Comparison of ENCODE assay signal across 1 cellular context in the genomic region with DNA sequence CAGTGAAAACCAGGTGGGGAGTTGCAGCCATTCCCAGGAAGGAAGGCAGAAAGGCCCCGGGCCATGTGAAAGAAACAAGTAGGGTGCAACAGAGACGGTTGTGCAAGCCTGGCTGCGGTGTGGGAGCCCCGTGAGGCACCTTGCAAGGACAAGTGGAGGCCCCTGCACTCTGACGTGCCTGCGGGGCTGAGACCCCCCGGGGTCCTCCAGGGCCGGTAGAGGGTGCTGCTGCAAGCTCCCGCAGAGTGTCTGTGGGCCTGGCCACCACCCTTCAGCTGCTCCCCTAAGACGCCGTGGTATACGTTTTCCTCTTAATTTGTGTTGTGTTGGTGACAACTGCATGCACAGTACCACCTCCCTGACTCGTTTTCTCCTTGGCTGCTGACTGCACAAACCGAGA.
TF ChIP-seq lines count a peak whose summit lies in the region.

No MANE protein-coding gene starts in this region.

TF ChIP-seq in K562, 482 proteins besides CTCF, POLR2A, EP300 and RAD21:
- peak; percentile 52; the same call in 1 of the 2 replicates for TF ChIP-seq ZBTB7A (IDR thresholded peaks at IDR 0.05; ENCODE audit: borderline replicate concordance, control insufficient read depth, low read depth, low read length)
- TF ChIP-seq, protein P1, sequence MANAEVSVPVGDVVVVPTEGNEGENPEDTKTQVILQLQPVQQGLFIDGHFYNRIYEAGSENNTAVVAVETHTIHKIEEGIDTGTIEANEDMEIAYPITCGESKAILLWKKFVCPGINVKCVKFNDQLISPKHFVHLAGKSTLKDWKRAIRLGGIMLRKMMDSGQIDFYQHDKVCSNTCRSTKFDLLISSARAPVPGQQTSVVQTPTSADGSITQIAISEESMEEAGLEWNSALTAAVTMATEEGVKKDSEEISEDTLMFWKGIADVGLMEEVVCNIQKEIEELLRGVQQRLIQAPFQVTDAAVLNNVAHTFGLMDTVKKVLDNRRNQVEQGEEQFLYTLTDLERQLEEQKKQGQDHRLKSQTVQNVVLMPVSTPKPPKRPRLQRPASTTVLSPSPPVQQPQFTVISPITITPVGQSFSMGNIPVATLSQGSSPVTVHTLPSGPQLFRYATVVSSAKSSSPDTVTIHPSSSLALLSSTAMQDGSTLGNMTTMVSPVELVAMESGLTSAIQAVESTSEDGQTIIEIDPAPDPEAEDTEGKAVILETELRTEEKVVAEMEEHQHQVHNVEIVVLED (CRISPR knock-in tag; IDR thresholded peaks at IDR 0.05): no peak
